ENCODE assay signal across 1 cellular context in the genomic region with DNA sequence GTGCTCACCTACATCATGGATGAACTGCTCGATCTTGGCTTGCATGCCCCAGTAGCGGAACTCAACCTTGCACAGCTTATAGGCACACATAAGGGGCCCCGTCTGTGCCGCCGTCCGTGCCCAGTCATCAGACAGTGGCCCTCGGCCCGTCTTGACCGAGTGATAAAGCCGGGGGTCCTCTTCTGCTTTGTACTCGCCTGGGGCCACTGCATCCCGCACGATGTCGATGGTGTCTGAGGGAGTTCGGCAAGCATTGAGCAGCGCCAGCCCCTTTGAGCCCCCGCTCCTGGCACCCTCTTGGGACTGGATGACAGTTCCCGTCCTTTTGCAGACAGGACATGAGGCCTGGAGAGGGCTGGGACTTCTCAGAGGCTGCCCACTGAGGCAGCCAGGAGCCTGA.
TF ChIP-seq lines count a peak whose summit lies in the region.

No MANE protein-coding gene starts in this region.

TF ChIP-seq in GM12878, 131 proteins besides CTCF, POLR2A, EP300 and RAD21:
- TF ChIP-seq, protein P1, sequence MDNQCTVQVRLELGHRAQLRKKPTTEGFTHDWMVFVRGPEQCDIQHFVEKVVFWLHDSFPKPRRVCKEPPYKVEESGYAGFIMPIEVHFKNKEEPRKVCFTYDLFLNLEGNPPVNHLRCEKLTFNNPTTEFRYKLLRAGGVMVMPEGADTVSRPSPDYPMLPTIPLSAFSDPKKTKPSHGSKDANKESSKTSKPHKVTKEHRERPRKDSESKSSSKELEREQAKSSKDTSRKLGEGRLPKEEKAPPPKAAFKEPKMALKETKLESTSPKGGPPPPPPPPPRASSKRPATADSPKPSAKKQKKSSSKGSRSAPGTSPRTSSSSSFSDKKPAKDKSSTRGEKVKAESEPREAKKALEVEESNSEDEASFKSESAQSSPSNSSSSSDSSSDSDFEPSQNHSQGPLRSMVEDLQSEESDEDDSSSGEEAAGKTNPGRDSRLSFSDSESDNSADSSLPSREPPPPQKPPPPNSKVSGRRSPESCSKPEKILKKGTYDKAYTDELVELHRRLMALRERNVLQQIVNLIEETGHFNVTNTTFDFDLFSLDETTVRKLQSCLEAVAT (IDR thresholded peaks at IDR 0.05), result peak; percentile 31; the same call in 1 of the 2 replicates
- no peak for TF ChIP-seq ZNF24 (IDR thresholded peaks at IDR 0.05)
